Comparison of ENCODE assay signal across 15 cellular contexts in the genomic region with DNA sequence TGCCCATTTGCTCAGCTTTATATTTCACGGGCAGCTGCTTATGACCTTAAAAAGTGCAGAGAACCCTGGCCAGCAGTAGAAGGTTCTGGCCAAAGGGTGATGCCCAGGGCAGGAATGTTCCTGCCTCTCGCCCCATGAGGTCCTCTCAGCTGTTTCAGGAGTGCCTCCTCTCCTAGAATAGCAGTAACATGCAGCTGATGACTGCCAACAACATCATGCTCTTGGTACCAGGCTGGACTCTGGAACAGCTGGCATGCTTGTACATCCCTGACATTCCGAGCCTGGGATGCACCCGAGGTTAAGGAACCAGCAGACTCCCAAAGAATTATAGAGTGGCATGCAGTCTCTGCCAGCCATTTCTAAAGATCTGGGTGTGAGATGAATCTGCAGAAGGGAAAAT. TPM values are rescaled to one million over a fixed set of nuclear protein-coding genes. Genes with fewer than 3 reads are reported as not detected.
"Had no signal": no experiment of that assay in that cellular context is flagged by ENCODE, and none has a peak within 500 bp of the region (broad histone marks: within the 10 kb centered on the region; RNA-seq: fewer than 3 reads in every experiment).

No MANE protein-coding gene starts in this region.

- H3K4me3 ChIP-seq: pancreas, tibial artery, uterus had no signal

- H3K27me3 ChIP-seq: brain microvascular endothelial cell, pancreas, tibial artery, uterus had no signal

- ATAC-seq: activated CD8-positive, alpha-beta T cell treated with anti-CD3 and anti-CD28 coated beads, Interleukin-2, amount 10 ng/mL, durations not matched to agents 7 days and 5 days; activated T-cell treated with anti-CD3 and anti-CD28 coated beads, Interleukin-2, amount 50 U/mL, for 72 hours; pancreas; T-helper 17 cell; WTC11 had no signal

- H3K27ac ChIP-seq: brain microvascular endothelial cell, pancreas, tibial artery, uterus had no signal

- H3K9me3 ChIP-seq: pancreas, tibial artery, uterus had no signal

- H3K36me3 ChIP-seq: brain microvascular endothelial cell, pancreas, tibial artery, uterus had no signal

- H3K4me1 ChIP-seq: pancreas, uterus had no signal

- DNase-seq: activated CD4-positive, alpha-beta T cell treated with anti-CD3 and anti-CD28 coated beads for 48 hours; activated CD8-positive, alpha-beta memory T cell treated with anti-CD3 and anti-CD28 coated beads, Interleukin-2, amount 50 U/mL, for 4 hours; activated CD8-positive, alpha-beta T cell treated with anti-CD3 and anti-CD28 coated beads, Interleukin-2, amount 10 ng/mL, durations not matched to agents 7 days and 5 days; activated naive CD8-positive, alpha-beta T cell treated with anti-CD3 and anti-CD28 coated beads for 36 hours; activated T-cell treated with anti-CD3 and anti-CD28 coated beads, Interleukin-2, amount 50 U/mL, for 72 hours; effector CD8-positive, alpha-beta T cell; head of caudate nucleus; pancreas; stimulated activated CD4-positive, alpha-beta T cell treated with anti-CD3 and anti-CD28 coated beads, Interleukin-4, amount 100 ng/mL, for 1 hour; stimulated activated naive CD4-positive, alpha-beta T cell; T-helper 17 cell; tibial artery; uterus had no signal

RNA-seq across cellular contexts. Expression of gene TENM3, which starts 11.7 kb away (rescaled TPM):
- total RNA-seq: activated CD8-positive, alpha-beta T cell treated with anti-CD3 and anti-CD28 coated beads, Interleukin-2, amount 10 ng/mL, durations not matched to agents 7 days and 5 days; activated naive CD8-positive, alpha-beta T cell treated with anti-CD3 and anti-CD28 coated beads for 36 hours; T-helper 17 cell had no signal
